Comparison of ENCODE assay signal across 33 cellular contexts in genomic region chr3:72696815-72697214, GRCh38.
"Had no signal": no experiment of that assay in that cellular context is flagged by ENCODE, and none has a peak within 500 bp of the region (broad histone marks: within the 10 kb centered on the region; RNA-seq: fewer than 3 reads in every experiment).

No MANE protein-coding gene starts in this region.

- H3K36me3 ChIP-seq: ascending aorta, cardiac muscle cell, WERI-Rb-1 had no signal

- H3K4me1 Mint-ChIP-seq: activated CD4-positive, alpha-beta T cell treated with anti-CD3 and anti-CD28 coated beads for 36 hours; activated CD4-positive, alpha-beta T cell treated with anti-CD3 and anti-CD28 coated beads, Interleukin-2, amount 10 ng/mL, durations not matched to agents 7 days and 5 days; activated naive CD4-positive, alpha-beta T cell treated with anti-CD3 and anti-CD28 coated beads, Interleukin-2, amount 50 U/mL, for 24 hours; activated naive CD8-positive, alpha-beta T cell treated with anti-CD3 and anti-CD28 coated beads, Interleukin-2, amount 10 ng/mL, durations not matched to agents 7 days and 5 days; central memory CD8-positive, alpha-beta T cell had no signal

- H3K9me3 Mint-ChIP-seq: activated CD4-positive, alpha-beta T cell treated with anti-CD3 and anti-CD28 coated beads, Interleukin-2, amount 10 ng/mL, durations not matched to agents 7 days and 5 days; activated naive CD4-positive, alpha-beta T cell treated with anti-CD3 and anti-CD28 coated beads, Interleukin-2, amount 50 U/mL, for 24 hours; activated naive CD8-positive, alpha-beta T cell treated with anti-CD3 and anti-CD28 coated beads, Interleukin-2, amount 10 ng/mL, durations not matched to agents 7 days and 5 days; activated T-cell treated with anti-CD3 and anti-CD28 coated beads, Interleukin-2, amount 50 U/mL, for 24 hours; activated T-helper 2 cell treated with anti-CD3 and anti-CD28 coated beads, Interferon-gamma antibody, Interleukin-2, Interleukin-4, amounts not matched to agents 10 μg/mL and 5 μg/mL and 100 μg/mL, durations not matched to agents 14 hours and 24 hours and 36 hours; central memory CD8-positive, alpha-beta T cell had no signal

- H3K36me3 Mint-ChIP-seq: activated naive CD4-positive, alpha-beta T cell treated with anti-CD3 and anti-CD28 coated beads, Interleukin-2, amount 50 U/mL, for 24 hours; activated naive CD8-positive, alpha-beta T cell treated with anti-CD3 and anti-CD28 coated beads, Interleukin-2, amount 10 ng/mL, durations not matched to agents 7 days and 5 days had no signal

- H3K4me2 ChIP-seq: PC-9 had no signal

- H3K27ac ChIP-seq: ascending aorta, cardiac muscle cell, PC-9, RWPE1, WERI-Rb-1 had no signal

- DNase-seq: activated CD4-positive, alpha-beta T cell treated with anti-CD3 and anti-CD28 coated beads for 36 hours; activated CD4-positive, alpha-beta T cell treated with anti-CD3 and anti-CD28 coated beads, Interleukin-2, amount 10 ng/mL, durations not matched to agents 7 days and 5 days; activated CD4-positive, alpha-beta T cell treated with anti-CD3 and anti-CD28 coated beads, Interleukin-2, amount 50 U/mL, for 48 hours; activated CD8-positive, alpha-beta T cell treated with anti-CD3 and anti-CD28 coated beads, Interleukin-2, amount 10 ng/mL, durations not matched to agents 7 days and 5 days; activated gamma-delta T cell; activated naive CD4-positive, alpha-beta T cell treated with Interleukin-2 at 50 U/mL for 16 hours; activated naive CD8-positive, alpha-beta T cell treated with anti-CD3 and anti-CD28 coated beads, Interleukin-2, amount 10 ng/mL, durations not matched to agents 7 days and 5 days; activated T-cell treated with anti-CD3 and anti-CD28 coated beads, Interleukin-2, amount 50 U/mL, for 24 hours; amygdala; Karpas-422; NCI-H1105; NCI-H1417 treated with DMSO at 0.1 percent for 48 hours; NCI-H187 treated with DMSO at 0.1 percent for 48 hours; NCI-H2081; NCI-H2171 treated with DMSO at 0.1 percent for 48 hours; NCI-H2227 treated with DMSO at 0.1 percent for 48 hours; NCI-H446; NCI-H510A treated with DMSO at 0.1 percent for 48 hours; NCI-H526 treated with DMSO at 0.1 percent for 48 hours; NK-92 treated with Interleukin-12 subunit alpha and Interleukin-12 subunit beta, amount 100 ng/mL, for 24 hours; PC-9; SIG-M5; SW 1271; T-helper 1 cell; T1000; WERI-Rb-1 had no signal

- ATAC-seq: activated CD4-positive, alpha-beta T cell treated with anti-CD3 and anti-CD28 coated beads for 36 hours; activated CD8-positive, alpha-beta T cell treated with anti-CD3 and anti-CD28 coated beads, Interleukin-2, amount 10 ng/mL, durations not matched to agents 7 days and 5 days; Right ventricle myocardium inferior had no signal

- H3K27ac Mint-ChIP-seq: activated CD4-positive, alpha-beta T cell treated with anti-CD3 and anti-CD28 coated beads for 36 hours; activated CD4-positive, alpha-beta T cell treated with anti-CD3 and anti-CD28 coated beads, Interleukin-2, amount 10 ng/mL, durations not matched to agents 7 days and 5 days; activated CD8-positive, alpha-beta T cell treated with anti-CD3 and anti-CD28 coated beads, Interleukin-2, amount 10 ng/mL, durations not matched to agents 7 days and 5 days; activated naive CD4-positive, alpha-beta T cell treated with anti-CD3 and anti-CD28 coated beads, Interleukin-2, amount 50 U/mL, for 24 hours; activated naive CD8-positive, alpha-beta T cell treated with anti-CD3 and anti-CD28 coated beads, Interleukin-2, amount 10 ng/mL, durations not matched to agents 7 days and 5 days; activated T-cell treated with anti-CD3 and anti-CD28 coated beads, Interleukin-2, amount 50 U/mL, for 24 hours; activated T-helper 2 cell treated with anti-CD3 and anti-CD28 coated beads, Interferon-gamma antibody, Interleukin-2, Interleukin-4, amounts not matched to agents 10 μg/mL and 5 μg/mL and 100 μg/mL, durations not matched to agents 14 hours and 24 hours and 36 hours had no signal

- H3K4me3 ChIP-seq: ascending aorta, cardiac muscle cell, PC-9 had no signal

- H3K27me3 ChIP-seq: ascending aorta, cardiac muscle cell had no signal

- H3K4me1 ChIP-seq: ascending aorta had no signal

- H3K4me3 Mint-ChIP-seq: activated CD4-positive, alpha-beta T cell treated with anti-CD3 and anti-CD28 coated beads for 36 hours; activated CD4-positive, alpha-beta T cell treated with anti-CD3 and anti-CD28 coated beads, Interleukin-2, amount 10 ng/mL, durations not matched to agents 7 days and 5 days; activated CD8-positive, alpha-beta T cell treated with anti-CD3 and anti-CD28 coated beads, Interleukin-2, amount 10 ng/mL, durations not matched to agents 7 days and 5 days; activated naive CD4-positive, alpha-beta T cell treated with anti-CD3 and anti-CD28 coated beads, Interleukin-2, amount 50 U/mL, for 24 hours; activated naive CD8-positive, alpha-beta T cell treated with anti-CD3 and anti-CD28 coated beads, Interleukin-2, amount 10 ng/mL, durations not matched to agents 7 days and 5 days; activated T-cell treated with anti-CD3 and anti-CD28 coated beads, Interleukin-2, amount 50 U/mL, for 24 hours; central memory CD8-positive, alpha-beta T cell had no signal

- H3K27me3 Mint-ChIP-seq: activated CD4-positive, alpha-beta T cell treated with anti-CD3 and anti-CD28 coated beads for 36 hours; activated CD4-positive, alpha-beta T cell treated with anti-CD3 and anti-CD28 coated beads, Interleukin-2, amount 10 ng/mL, durations not matched to agents 7 days and 5 days; activated naive CD8-positive, alpha-beta T cell treated with anti-CD3 and anti-CD28 coated beads, Interleukin-2, amount 10 ng/mL, durations not matched to agents 7 days and 5 days; activated T-cell treated with anti-CD3 and anti-CD28 coated beads, Interleukin-2, amount 50 U/mL, for 24 hours had no signal
